ENCODE assay signal across 9 cellular contexts in the genomic region with DNA sequence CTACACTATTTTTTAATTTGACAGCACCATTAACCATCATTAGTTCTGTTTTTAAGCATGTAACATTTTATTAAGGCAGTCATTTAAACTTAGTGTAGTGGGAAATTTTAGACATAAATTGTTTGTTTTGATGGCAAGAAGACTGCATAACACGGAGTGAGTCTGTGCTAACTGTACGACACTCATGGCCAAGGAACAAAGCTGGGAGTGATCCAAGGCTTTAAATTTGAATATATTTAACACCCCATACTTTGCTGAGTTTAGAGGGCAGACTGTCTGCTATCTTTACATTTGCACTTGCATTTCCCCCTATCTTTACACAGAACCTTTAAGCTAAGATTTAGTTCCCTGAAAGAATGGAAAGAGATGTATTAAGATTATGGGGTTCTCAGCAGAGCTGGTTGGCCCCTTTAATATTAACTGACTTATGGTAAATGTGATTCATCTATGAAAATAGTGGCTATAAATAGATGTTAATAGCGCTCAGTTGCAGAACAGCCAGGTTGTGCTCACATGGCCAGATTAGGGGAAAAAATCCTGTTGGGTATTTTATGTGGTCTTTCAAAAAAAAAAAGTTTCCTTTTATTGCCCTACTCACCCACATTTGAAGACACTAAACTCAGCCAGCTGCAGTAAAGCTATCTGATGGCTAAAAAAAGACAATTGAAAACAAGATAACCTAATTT.
A peak's percentile ranks its signal among the peaks of the same experiment; 100 is the strongest.
DNase-seq lines count a peak whose midpoint lies in the region; ATAC-seq, FAIRE-seq and TF ChIP-seq lines count a peak whose summit lies in the region.
"Had no signal": no experiment of that assay in that cellular context is flagged by ENCODE, and none has a peak within 500 bp of the region (broad histone marks: within the 10 kb centered on the region; RNA-seq: fewer than 3 reads in every experiment).

No MANE protein-coding gene starts in this region.

- no peaks in the 10 kb centered on the region for H3K36me3 ChIP-seq in left ventricle myocardium inferior
- no peaks in the 10 kb centered on the region for H3K36me3 ChIP-seq in aorta (ENCODE audit: control insufficient read depth in 1 of 2, insufficient read depth in 2 of 2, low read length in 1 of 2)
- H3K36me3 ChIP-seq: ovary had no signal

- H3K4me3 ChIP-seq in left ventricle myocardium inferior: no peak overlapping the region
- H3K4me3 ChIP-seq in fibroblast of villous mesenchyme (ENCODE audit: low read depth, low read length): no peak overlapping the region
- H3K4me3 ChIP-seq in aorta (ENCODE audit: low read length in 2 of 2): no peak overlapping the region
- H3K4me3 ChIP-seq: ovary had no signal

- TF ChIP-seq CTCF in left ventricle myocardium inferior (IDR thresholded peaks at IDR 0.05; ENCODE audit: borderline replicate concordance): no peak
- TF ChIP-seq CTCF in fibroblast of villous mesenchyme (IDR thresholded peaks at IDR 0.05; ENCODE audit: insufficient read depth, low read depth, low read length): no peak
- TF ChIP-seq CTCF in D721Med (IDR thresholded peaks at IDR 0.05; ENCODE audit: insufficient read depth, missing control alignments): no peak

- 0 to 7% methylated on average over 3 of the region's 3 CpGs for WGBS in aorta, 2 donors

- DNase-seq in left ventricle myocardium inferior: no peak
- no peak for DNase-seq in Right ventricle myocardium inferior (ENCODE audit: missing footprints)
- peak; percentile 23 for DNase-seq in NCI-H69 (lab: John Stamatoyannopoulos, UW)
- peak; percentile 46 for DNase-seq in fibroblast of villous mesenchyme (ENCODE audit: low read depth)
- no peak for DNase-seq in aorta
- DNase-seq in D721Med (ENCODE audit: insufficient read length, low spot score): no peak
- DNase-seq in cerebellum (ENCODE audit: low spot score): no peak
- DNase-seq: ovary had no signal

- peaks cover 66% of the 10 kb centered on the region for H3K4me1 ChIP-seq in left ventricle myocardium inferior
- peaks cover 9 to 20% of the 10 kb centered on the region in 2 donors for H3K4me1 ChIP-seq in aorta (ENCODE audit: control insufficient read depth in 1 of 2, insufficient read depth in 2 of 2, low read length in 2 of 2)

- ATAC-seq in Right ventricle myocardium inferior (no peak), aorta (ENCODE audit: low FRiP score) (peak; percentile 55), GM21381 (IDR thresholded peaks at IDR 0.05; ENCODE audit: unreplicated experiment) (no peak)

- intact Hi-C loops in left ventricle myocardium inferior (cut with micrococcal nuclease) (no loop called here), Right ventricle myocardium inferior (cut with DNase I) (loop anchor here (5.0 kb wide), 2 partner anchors 69 to 104 kb away; no protein-coding TSS in a partner anchor), aorta (cut with DNase I) (loop anchor here (5.0 kb wide), 2 partner anchors 66 to 71 kb away; no protein-coding TSS in a partner anchor)

- H3K27ac ChIP-seq in left ventricle myocardium inferior (replicated peaks) (peak overlapping the region; percentile 7), aorta (ENCODE audit: low read depth in 1 of 2, low read length in 2 of 2) (peak overlapping the region; percentile 80 to 100)
- H3K27ac ChIP-seq: ovary had no signal

- H3K9me3 ChIP-seq in left ventricle myocardium inferior (replicated peaks): no peaks in the 10 kb centered on the region
- no peaks in the 10 kb centered on the region for H3K9me3 ChIP-seq in aorta (ENCODE audit: control insufficient read depth, low read length)
- H3K9me3 ChIP-seq: ovary had no signal

- no peaks in the 10 kb centered on the region for H3K27me3 ChIP-seq in left ventricle myocardium inferior (ENCODE audit: low read depth)
- H3K27me3 ChIP-seq in aorta (ENCODE audit: control insufficient read depth in 1 of 2, insufficient read depth in 2 of 2, low read length in 1 of 2): no peaks in the 10 kb centered on the region
- H3K27me3 ChIP-seq: ovary had no signal

- FAIRE-seq in D721Med (lab: Jason Lieb, UNC): no peak

Comparison
In these comparisons a context has a peak if more than half of its experiments do, and no peak if none do; other contexts are left out.
1. DNase-seq: peak in NCI-H69 (single experiment) and fibroblast of villous mesenchyme (single experiment); none in left ventricle myocardium inferior (single experiment), Right ventricle myocardium inferior (single experiment), aorta (0 of 2), D721Med (single experiment) and cerebellum (single experiment).